ENCODE assay signal across 13 cellular contexts in the genomic region with DNA sequence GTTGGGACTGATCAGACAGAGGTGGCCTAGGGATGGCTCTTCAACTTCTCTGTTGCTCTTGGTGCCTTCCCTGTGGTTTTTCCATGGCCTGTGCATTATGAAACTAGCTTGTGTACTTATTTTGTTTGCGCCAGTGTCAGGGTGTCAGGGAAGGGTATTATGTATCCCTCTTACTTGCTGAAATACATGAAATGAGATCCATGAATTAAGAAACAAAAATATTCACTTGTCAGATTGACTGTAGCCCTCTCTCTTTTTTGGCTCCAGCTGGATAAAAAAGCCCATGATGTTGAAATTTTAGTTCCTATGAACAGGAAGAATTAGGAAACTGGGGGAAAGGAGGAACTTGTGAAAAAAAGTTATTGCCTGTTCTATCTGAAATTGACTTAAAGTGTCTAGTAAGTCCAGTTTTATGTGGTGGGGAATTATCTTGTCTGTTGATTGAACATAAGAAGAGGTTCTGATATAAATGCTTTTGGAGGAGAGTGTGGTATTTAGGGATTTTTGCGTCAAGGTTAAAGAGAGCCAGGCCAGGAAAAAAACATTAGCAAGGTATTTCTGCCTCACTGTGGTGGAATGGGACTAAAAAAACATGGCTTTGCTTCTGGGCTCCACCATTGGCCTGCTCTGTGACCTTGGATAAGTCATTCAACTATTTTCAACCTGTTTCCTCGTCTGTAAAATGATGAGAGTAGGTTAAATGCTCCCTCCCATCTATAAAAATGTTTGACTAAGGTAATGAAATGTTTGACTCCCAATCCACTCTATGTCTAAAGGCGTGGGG. TPM values are rescaled to one million over a fixed set of nuclear protein-coding genes. Genes with fewer than 3 reads are reported as not detected.
DNase-seq lines count a peak whose midpoint lies in the region; FAIRE-seq and TF ChIP-seq lines count a peak whose summit lies in the region.
"Had no signal": no experiment of that assay in that cellular context is flagged by ENCODE, and none has a peak within 500 bp of the region (broad histone marks: within the 10 kb centered on the region; RNA-seq: fewer than 3 reads in every experiment).

No MANE protein-coding gene starts in this region.

- peak; percentile 27 for DNase-seq in AG10803 (ENCODE audit: low read depth)
- no peak for DNase-seq in HTR-8/SVneo (ENCODE audit: insufficient read length, low spot score)
- DNase-seq in effector memory CD4-positive, alpha-beta T cell = no peak
- peak; percentile 57 for DNase-seq in mesendoderm
- DNase-seq in GM20000 (ENCODE audit: low spot score) = no peak
- no peak for DNase-seq in NCI-H2171 (lab: John Stamatoyannopoulos, UW)
- no peak for DNase-seq in NCI-H2029 (lab: John Stamatoyannopoulos, UW)
- DNase-seq in NCI-H146 (lab: John Stamatoyannopoulos, UW) = no peak
- DNase-seq: activated naive CD4-positive, alpha-beta T cell; DMS79 treated with DMSO at 0.1 percent for 48 hours; NCI-H1105 treated with DMSO at 0.1 percent for 48 hours; stimulated activated CD4-positive, alpha-beta T cell treated with anti-CD3 and anti-CD28 coated beads, Interleukin-12 subunit alpha, Interleukin-12 subunit beta, amount 100 ng/mL, for 4 hours had no signal

- peaks cover 59% of the 10 kb centered on the region for H3K79me2 ChIP-seq in mesendoderm (ENCODE audit: control insufficient read depth, insufficient read depth, low read length)

- no peak overlapping the region for H4K5ac ChIP-seq in mesendoderm (ENCODE audit: low read length)

- H3K27me3 ChIP-seq in effector memory CD4-positive, alpha-beta T cell (replicated peaks; ENCODE audit: control insufficient read depth, insufficient read depth, low read length, poor library complexity, severe bottlenecking) = no peaks in the 10 kb centered on the region
- H3K27me3 ChIP-seq in mesendoderm (ENCODE audit: insufficient read depth, low read length, poor library complexity) = no peaks in the 10 kb centered on the region
- H3K27me3 ChIP-seq: SJSA1 had no signal

- peaks cover 9% of the 10 kb centered on the region for H3K36me3 ChIP-seq in effector memory CD4-positive, alpha-beta T cell (ENCODE audit: control insufficient read depth, insufficient read depth, low read length)
- H3K36me3 ChIP-seq in mesendoderm (ENCODE audit: control insufficient read depth, insufficient read depth, low read length) = peaks cover 1% of the 10 kb centered on the region

- H3K56ac ChIP-seq in mesendoderm (ENCODE audit: low read length) = peak overlapping the region; percentile 38

- no CpG with 5 or more reads among the region's 4 CpGs for WGBS in mesendoderm (ENCODE audit: extremely low coverage, insufficient coverage, low lambda C conversion rate)

- H2BK15ac ChIP-seq in mesendoderm (replicated peaks; ENCODE audit: low read depth) = no peak overlapping the region

- H3K4ac ChIP-seq in mesendoderm (ENCODE audit: low read depth, low read length) = peak overlapping the region; percentile 52

- H3K9ac ChIP-seq in mesendoderm (ENCODE audit: low read length) = no peak overlapping the region

- TF ChIP-seq CTCF in AG10803 (conservative IDR thresholded peaks at IDR 0.05; ENCODE audit: low read length) = no peak
- no peak for TF ChIP-seq CTCF in GM20000 (IDR thresholded peaks at IDR 0.05; ENCODE audit: extremely low read depth, missing control alignments)

- H2BK120ac ChIP-seq in mesendoderm (ENCODE audit: low read depth, low read length) = no peak overlapping the region

- peak; percentile 52 for FAIRE-seq in HTR-8/SVneo (lab: Jason Lieb, UNC)

- H3K79me1 ChIP-seq in mesendoderm (ENCODE audit: low read length) = no peaks in the 10 kb centered on the region

- H3K23ac ChIP-seq in mesendoderm (ENCODE audit: low read length) = no peak overlapping the region

- H2AK5ac ChIP-seq in mesendoderm (ENCODE audit: low read length) = no peak overlapping the region

- H3K27ac ChIP-seq in effector memory CD4-positive, alpha-beta T cell (ENCODE audit: insufficient read depth, low read length, poor library complexity, severe bottlenecking) = peak overlapping the region; percentile 75
- no peak overlapping the region for H3K27ac ChIP-seq in mesendoderm (ENCODE audit: low read depth, low read length)
- H3K27ac ChIP-seq: SJSA1 had no signal

- no peak overlapping the region for H3K18ac ChIP-seq in mesendoderm (ENCODE audit: low read length)

- peak overlapping the region; percentile 13 for H4K8ac ChIP-seq in mesendoderm (ENCODE audit: low read depth, low read length)

- H2BK5ac ChIP-seq in mesendoderm (ENCODE audit: low read length) = no peak overlapping the region

- no peaks in the 10 kb centered on the region for H3K9me3 ChIP-seq in effector memory CD4-positive, alpha-beta T cell (ENCODE audit: control insufficient read depth, low read length)
- H3K9me3 ChIP-seq: SJSA1 had no signal

- H3K4me3 ChIP-seq in AG10803 (ENCODE audit: low read length) (no peak overlapping the region), mesendoderm (ENCODE audit: low read length) (no peak overlapping the region)
- no peak overlapping the region for H3K4me3 ChIP-seq in effector memory CD4-positive, alpha-beta T cell (ENCODE audit: insufficient read depth, low read depth, low read length, poor library complexity, severe bottlenecking)
- H3K4me3 ChIP-seq: SJSA1 had no signal

- no peak overlapping the region for H3K4me2 ChIP-seq in mesendoderm (ENCODE audit: low read length)

- H3K4me1 ChIP-seq in effector memory CD4-positive, alpha-beta T cell (ENCODE audit: control insufficient read depth, insufficient read depth, low read length, poor library complexity, severe bottlenecking) = peaks cover 15% of the 10 kb centered on the region
- H3K4me1 ChIP-seq in mesendoderm (ENCODE audit: control insufficient read depth, low read depth, low read length) = peaks cover 7% of the 10 kb centered on the region

RNA-seq across cellular contexts. Expression of a gene that starts 12.0 kb away (rescaled TPM):
- 361 TPM for polyA plus RNA-seq in mesendoderm (2013, experiment 1 of 2)
- polyA plus RNA-seq in mesendoderm (2013, experiment 2 of 2) = 376 TPM

Comparison
In these comparisons a context has a peak if more than half of its experiments do, and no peak if none do; other contexts are left out.
1. DNase-seq: peak in AG10803 (single experiment) and mesendoderm (single experiment); none in HTR-8/SVneo (single experiment), effector memory CD4-positive, alpha-beta T cell (0 of 3), GM20000 (single experiment), NCI-H2171 (single experiment), NCI-H2029 (single experiment) and NCI-H146 (single experiment).